ENCODE assay signal across 8 cellular contexts in genomic region chr1:20476260-20477038, GRCh38. TPM values are rescaled to one million over a fixed set of nuclear protein-coding genes. Genes with fewer than 3 reads are reported as not detected.
DNase-seq lines count a peak whose midpoint lies in the region; ATAC-seq, FAIRE-seq and TF ChIP-seq lines count a peak whose summit lies in the region.

No MANE protein-coding gene starts in this region.

- intact Hi-C loops in GM12878 (cut with micrococcal nuclease; ENCODE audit: unreplicated experiment) (no loop called here), aorta (cut with DNase I) (no loop called here)

- POLR2A ChIA-PET in GM12878 (lab: Charles Lee): no interaction called here

- no peak for TF ChIP-seq CTCF in GM12878 (IDR thresholded peaks at IDR 0.05 in 2 of 3, conservative IDR thresholded peaks at IDR 0.05 in 1 of 3; ENCODE audit: control insufficient read depth in 2 of 3, extremely low read depth in 1 of 3, insufficient read depth in 1 of 3, low read depth in 3 of 3, low read length in 3 of 3)

- SMC1A ChIA-PET in GM12878 (lab: Charles Lee; ENCODE audit: uncharacterized antibody, unreplicated experiment): no interaction called here

- no peak for FAIRE-seq in GM12878 (lab: Jason Lieb, UNC)

- H4K20me1 ChIP-seq in GM12878 (ENCODE audit: control insufficient read depth, insufficient read depth): no peaks in the 10 kb centered on the region

- DNase-seq in NCI-H1417 (lab: John Stamatoyannopoulos, UW): peak in 2 of 3 experiments; percentile 75 to 84
- no peak for DNase-seq in NCI-H1417 treated with DMSO at 0.1 percent for 48 hours (lab: John Stamatoyannopoulos, UW)
- no peak for DNase-seq in GM12878 (ENCODE audit: low read depth, low spot score)
- peak; percentile 88 for DNase-seq in islet precursor cell
- peak; percentile 76 for DNase-seq in superior temporal gyrus (ENCODE audit: extremely low spot score)
- no peak for DNase-seq in aorta

- RAD21 ChIA-PET in GM12878 (lab: Charles Lee; ENCODE audit: unreplicated experiment): no interaction called here

- H3K9me3 ChIP-seq in GM12878 (replicated peaks; ENCODE audit: control insufficient read depth, insufficient read depth, low read length): no peaks in the 10 kb centered on the region
- no peaks in the 10 kb centered on the region for H3K9me3 ChIP-seq in aorta (ENCODE audit: control insufficient read depth, low read length)

- in situ Hi-C loops in GM12878 (cut with MboI): no loop called here

- TF ChIP-seq RAD21 in GM12878 (IDR thresholded peaks at IDR 0.05; ENCODE audit: insufficient read depth, low read depth, low read length): no peak

- H3K27ac ChIP-seq in GM12878 (ENCODE audit: control insufficient read depth, insufficient read depth) (no peak overlapping the region), aorta (ENCODE audit: low read depth in 1 of 2, low read length in 2 of 2) (no peak overlapping the region)

- H3K4me3 ChIP-seq in GM12878 (no peak overlapping the region), aorta (ENCODE audit: low read length in 2 of 2) (no peak overlapping the region)

- no peak for ATAC-seq in GM12878
- ATAC-seq in aorta (ENCODE audit: low FRiP score): no peak
- ATAC-seq in GM18867 (IDR thresholded peaks at IDR 0.05; ENCODE audit: unreplicated experiment): no peak
- no peak for ATAC-seq in HG03432 (IDR thresholded peaks at IDR 0.05; ENCODE audit: unreplicated experiment)

- H3K36me3 ChIP-seq in GM12878 (ENCODE audit: control insufficient read depth in 2 of 2, insufficient read depth in 2 of 2, low read length in 1 of 2) (no peaks in the 10 kb centered on the region), aorta (ENCODE audit: control insufficient read depth in 1 of 2, insufficient read depth in 2 of 2, low read length in 1 of 2) (no peaks in the 10 kb centered on the region)

- H2AFZ ChIP-seq in GM12878 (ENCODE audit: control insufficient read depth, low read depth, low read length): no peak overlapping the region

- H3K27me3 ChIP-seq in GM12878 (replicated peaks in 1 of 2; ENCODE audit: control insufficient read depth in 2 of 2, insufficient read depth in 2 of 2, low read length in 1 of 2): peaks cover 3 to 10% of the 10 kb centered on the region in 2 experiments
- peaks cover 0 to 2% of the 10 kb centered on the region in 2 donors for H3K27me3 ChIP-seq in aorta (ENCODE audit: control insufficient read depth in 1 of 2, insufficient read depth in 2 of 2, low read length in 1 of 2)

- 8% methylated on average over 30 of the region's 33 CpGs for WGBS in GM12878 (ENCODE audit: insufficient coverage, insufficient replicate concordance, low lambda C conversion rate, missing lambda C conversion rate)
- WGBS in aorta, 2 donors: 8 to 9% methylated on average over 28 to 33 of the region's 33 CpGs

- no peaks in the 10 kb centered on the region for H3K4me1 ChIP-seq in GM12878 (ENCODE audit: control insufficient read depth, insufficient read depth, low read length)
- no peaks in the 10 kb centered on the region for H3K4me1 ChIP-seq in aorta (ENCODE audit: control insufficient read depth in 1 of 2, insufficient read depth in 2 of 2, low read length in 2 of 2)

- no peak for TF ChIP-seq EP300 in GM12878 (IDR thresholded peaks at IDR 0.05; ENCODE audit: borderline replicate concordance in 1 of 2, control insufficient read depth in 1 of 2, low read depth in 2 of 2, low read length in 2 of 2)

- H3K9ac ChIP-seq in GM12878 (ENCODE audit: control insufficient read depth, insufficient read depth, low read length): no peak overlapping the region

- H3K79me2 ChIP-seq in GM12878 (ENCODE audit: control insufficient read depth, insufficient read depth, low read length): no peaks in the 10 kb centered on the region

- no peak overlapping the region for H3K4me2 ChIP-seq in GM12878 (ENCODE audit: control insufficient read depth, insufficient read depth)

- CTCF ChIA-PET in GM12878 (lab: Yijun Ruan, JAX): no interaction called here

- no TSS peak for BruUV-seq in GM12878 (replicated peaks; lab: Mats Ljungman, UMichigan)

- no peak for TF ChIP-seq POLR2A in GM12878 (IDR thresholded peaks at IDR 0.05; ENCODE audit: low read depth, low read length)

TF ChIP-seq in GM12878, 131 proteins besides CTCF, POLR2A, EP300 and RAD21 (continues in another document):
- TF ChIP-seq STAT3 (IDR thresholded peaks at IDR 0.05; ENCODE audit: low read depth, low read length): no peak
- TF ChIP-seq NFXL1 (IDR thresholded peaks at IDR 0.05; ENCODE audit: borderline replicate concordance): no peak
- TF ChIP-seq NR2F1 (conservative IDR thresholded peaks at IDR 0.05): 0 out of 2 replicates have a peak, but pooled peaks have one; percentile 10
- no peak for TF ChIP-seq MYC (IDR thresholded peaks at IDR 0.05; ENCODE audit: insufficient read depth, insufficient read length, insufficient replicate concordance, low read length, severe bottlenecking)
- TF ChIP-seq CEBPZ (IDR thresholded peaks at IDR 0.05; ENCODE audit: low read depth, low read length): no peak
- TF ChIP-seq BMI1 (IDR thresholded peaks at IDR 0.05; ENCODE audit: borderline replicate concordance): 0 out of 2 replicates have a peak, but pooled peaks have one; percentile 34
- no peak for TF ChIP-seq SMARCA5 (IDR thresholded peaks at IDR 0.05)

RNA-seq across cellular contexts. Expression of gene CAMK2N1, which starts 9.6 kb away (rescaled TPM):
- total RNA-seq in GM12878 (2013; cell fraction: nucleolus; rRNA removed): not detected in 2 replicates
- total RNA-seq in GM12878 (2014; rRNA removed): not detected in 2 replicates
- total RNA-seq in GM12878 (2014; rRNA removed; fragmentation: Illumina TruSeq; extraction: Trizol): not detected in 2 replicates
- 0.08 and 0.23 TPM in 2 replicates for total RNA-seq in GM12878 (2021)
- not detected for polyA plus RNA-seq in GM12878 (2011; ENCODE audit: low read depth)
- not detected in 2 replicates for polyA plus RNA-seq in GM12878 (2011; rRNA removed)
- not detected in 2 replicates for polyA plus RNA-seq in GM12878 (2011; cell fraction: cytosol; rRNA removed)
- polyA plus RNA-seq in GM12878 (2011; cell fraction: nucleus; rRNA removed): not detected in 2 replicates
- not detected in 2 replicates for polyA plus RNA-seq in GM12878 (2012)
- not detected in 2 replicates for polyA plus RNA-seq in GM12878 (2014; fragmentation: Illumina TruSeq; extraction: Trizol)
- polyA plus RNA-seq in GM12878 (2014; fragmentation: Nextera tagmentation; extraction: Ambion mirVana): not detected
- not detected in 2 replicates for polyA plus RNA-seq in GM12878 (2014; rRNA removed)
- polyA plus RNA-seq in GM12878 (2016; fragmentation: Nextera tagmentation; extraction: Ambion mirVana): not detected
- polyA minus RNA-seq in GM12878 (2011; rRNA and poly(A)+ RNA removed): not detected in 2 replicates
- not detected in 2 replicates for polyA minus RNA-seq in GM12878 (2011; cell fraction: cytosol; rRNA and poly(A)+ RNA removed)
- polyA minus RNA-seq in GM12878 (2011; cell fraction: nucleus; rRNA and poly(A)+ RNA removed): not detected in 2 replicates
- total RNA-seq in aorta: 10 to 100 TPM; 11.5 to 21.8 TPM
- 10 to 100 TPM in 1 of 2 donors, 1 to 10 TPM in 1; 9.6 to 36.8 TPM for polyA plus RNA-seq in aorta

RNA-seq across cellular contexts. Expression of gene MUL1, which starts 31.5 kb away (rescaled TPM):
- 14.2 and 18.1 TPM in 2 replicates for total RNA-seq in GM12878 (2013; cell fraction: nucleolus; rRNA removed)
- total RNA-seq in GM12878 (2014; rRNA removed) (14.7 and 15.6 TPM in 2 replicates), GM12878 (2014; rRNA removed; fragmentation: Illumina TruSeq; extraction: Trizol) (7.6 and 9.1 TPM in 2 replicates), GM12878 (2021) (19.6 and 21.0 TPM in 2 replicates), aorta (10 to 100 TPM; 16.8 to 18.6 TPM)
- 8.6 TPM for polyA plus RNA-seq in GM12878 (2011; ENCODE audit: low read depth)
- polyA plus RNA-seq in GM12878 (2011; rRNA removed) (7.7 and 15.3 TPM in 2 replicates), GM12878 (2014; fragmentation: Illumina TruSeq; extraction: Trizol) (6.9 and 12.2 TPM in 2 replicates), GM12878 (2014; fragmentation: Nextera tagmentation; extraction: Ambion mirVana) (1 to 10 TPM; 4.9 to 8.1 TPM), GM12878 (2014; rRNA removed) (16.3 and 19.1 TPM in 2 replicates), GM12878 (2016; fragmentation: Nextera tagmentation; extraction: Ambion mirVana) (10 to 100 TPM; 25.9 to 27.0 TPM), aorta (1 to 10 TPM; 5.5 to 9.6 TPM)
- 20.4 TPM in 2 replicates for polyA plus RNA-seq in GM12878 (2011; cell fraction: cytosol; rRNA removed)
- 10.5 and 11.2 TPM in 2 replicates for polyA plus RNA-seq in GM12878 (2011; cell fraction: nucleus; rRNA removed)
- polyA plus RNA-seq in GM12878 (2012): 12.7 and 14.5 TPM in 2 replicates
- 11.8 and 19.4 TPM in 2 replicates for polyA minus RNA-seq in GM12878 (2011; rRNA and poly(A)+ RNA removed)
- 5.2 and 6.3 TPM in 2 replicates for polyA minus RNA-seq in GM12878 (2011; cell fraction: cytosol; rRNA and poly(A)+ RNA removed)
- 6.8 and 12.2 TPM in 2 replicates for polyA minus RNA-seq in GM12878 (2011; cell fraction: nucleus; rRNA and poly(A)+ RNA removed)

Comparison
In these comparisons a context has a peak if more than half of its experiments do, and no peak if none do; other contexts are left out.
1. DNase-seq: peak in NCI-H1417 (2 of 3), islet precursor cell (single experiment) and superior temporal gyrus (single experiment); none in NCI-H1417 treated with DMSO at 0.1 percent for 48 hours (single experiment), GM12878 (single experiment) and aorta (0 of 2).
2. RNA of gene CAMK2N1, which starts 9.6 kb away (total RNA-seq): 11.5 to 21.8 TPM in aorta; 0.08 to 0.23 TPM in GM12878; every median in the first group is over 10 times any median in the second.